In the genomic region with DNA sequence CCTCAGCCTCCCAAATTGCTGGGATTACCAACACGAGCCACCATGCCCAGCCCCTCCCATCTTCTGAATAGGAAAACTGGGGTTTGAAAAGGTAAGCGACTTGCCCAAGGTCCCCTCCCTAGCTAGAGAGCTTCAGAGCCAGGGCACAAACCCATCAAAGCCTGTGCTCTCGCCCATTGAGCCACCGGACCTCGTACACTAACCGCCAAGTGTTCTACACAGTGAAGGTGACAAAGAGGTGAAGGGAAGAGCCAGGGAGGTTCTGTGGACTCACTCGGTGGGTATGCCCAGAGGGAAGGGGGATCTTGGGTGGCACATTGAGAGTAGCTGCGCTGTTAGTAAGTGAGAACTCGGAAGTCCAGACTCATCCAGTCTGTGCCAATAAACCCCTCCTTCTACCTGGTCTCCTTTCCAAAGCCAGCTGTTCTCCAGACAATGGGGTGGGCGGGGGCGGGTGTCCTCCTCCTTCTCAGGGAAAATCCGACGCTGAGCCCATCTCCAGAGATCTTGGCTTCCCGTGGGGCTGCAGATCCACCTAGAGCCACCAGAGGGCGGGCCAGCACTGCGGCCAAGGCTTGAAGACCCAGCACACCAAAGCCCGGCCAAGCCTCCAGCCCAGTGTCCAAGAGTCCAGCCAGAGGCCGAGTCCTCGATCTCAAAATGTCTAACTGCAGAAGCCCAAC, we compare ENCODE assay signal across 8 cellular contexts. TPM values are rescaled to one million over a fixed set of nuclear protein-coding genes. Genes with fewer than 3 reads are reported as not detected.
DNase-seq lines count a peak whose midpoint lies in the region; ATAC-seq, FAIRE-seq and TF ChIP-seq lines count a peak whose summit lies in the region.

No MANE protein-coding gene starts in this region.

- ATAC-seq in HG03066 (IDR thresholded peaks at IDR 0.05; ENCODE audit: low read depth, unreplicated experiment) (peak; percentile 57), left lobe of liver (peak; percentile 66)

- TF ChIP-seq CTCF in A673 (conservative IDR thresholded peaks at IDR 0.05; ENCODE audit: low read depth, low read length), result peak; percentile 99

- DNase-seq in A673 (ENCODE audit: low spot score), result peak; percentile 86
- DNase-seq in GM18507 (ENCODE audit: extremely low spot score, insufficient read length, low read depth), result peak; percentile 54
- DNase-seq in NCI-H2227 (lab: John Stamatoyannopoulos, UW; ENCODE audit: unreplicated experiment), result peak; percentile 92
- peak; percentile 67 to 68 for DNase-seq in activated CD4-positive, alpha-beta T cell treated with anti-CD3 and anti-CD28 coated beads for 24 hours (ENCODE audit: low read depth in 2 of 2)
- peak; percentile 86 for DNase-seq in cerebellum (ENCODE audit: low spot score)
- peak; percentile 94 for DNase-seq in left lobe of liver (ENCODE audit: low spot score)
- peak; percentile 64 to 72 for DNase-seq in stimulated activated CD4-positive, alpha-beta T cell treated with anti-CD3 and anti-CD28 coated beads, Interleukin-4, amount 100 ng/mL, for 4 hours

- no peaks in the 10 kb centered on the region for H3K36me3 ChIP-seq in A673 (ENCODE audit: insufficient read depth, low read length, poor library complexity, severe bottlenecking)

- FAIRE-seq in GM18507 (lab: Jason Lieb, UNC), result peak; percentile 82

- intact Hi-C loops in A673 (cut with micrococcal nuclease; ENCODE audit: unreplicated experiment), result loop anchor here (1.0 to 5.0 kb wide), 3 partner anchors 187 to 1056 kb away; no protein-coding TSS in a partner anchor

- H3K27ac ChIP-seq in A673 (ENCODE audit: low read depth, low read length, poor library complexity, severe bottlenecking), result no peak overlapping the region

- no peaks in the 10 kb centered on the region for H3K9me3 ChIP-seq in A673 (ENCODE audit: low read depth, low read length, poor library complexity, severe bottlenecking)

- peaks cover 30% of the 10 kb centered on the region for H3K27me3 ChIP-seq in A673 (replicated peaks; ENCODE audit: insufficient read depth, low read depth, low read length, poor library complexity)

- CTCF ChIA-PET in A673 (lab: Charles Lee), result interaction anchor here (0.5 to 2.5 kb wide), 14 partner anchors 16 to 343 kb away, joined by 3 to 21 read pairs (median 4); partner anchors contain the start of gene SLC43A1

- H3K4me3 ChIP-seq in A673 (ENCODE audit: low read depth, low read length, poor library complexity, severe bottlenecking), result no peak overlapping the region

- BruUV-seq in A673 (replicated peaks; lab: Mats Ljungman, UMichigan), result no TSS peak

- peaks cover 27% of the 10 kb centered on the region for H3K4me1 ChIP-seq in A673 (ENCODE audit: insufficient read depth, low read length, poor library complexity, severe bottlenecking)

- POLR2A ChIA-PET in A673 (lab: Charles Lee; ENCODE audit: low non-redundant PET), result no interaction called here

RNA-seq across cellular contexts. Expression of gene RTN4RL2, which starts 3.2 kb away (rescaled TPM):
- 5.2 and 7.0 TPM in 2 replicates for total RNA-seq in A673 (2021)
- 1.2 TPM for total RNA-seq in cerebellum
- 22.0 TPM for total RNA-seq in left lobe of liver

RNA-seq across cellular contexts. Expression of gene SLC43A3, which starts 30.2 kb away (rescaled TPM):
- 89.1 and 142 TPM in 2 replicates for total RNA-seq in A673 (2021)
- 11.1 TPM for total RNA-seq in cerebellum
- 127 TPM for total RNA-seq in left lobe of liver

RNA-seq across cellular contexts. Expression of gene SLC43A1, which starts 58.4 kb away (rescaled TPM):
- total RNA-seq in A673 (2021), result 18.4 and 20.5 TPM in 2 replicates
- 3.3 TPM for total RNA-seq in cerebellum
- total RNA-seq in left lobe of liver, result 115 TPM
